Comparison of ENCODE assay signal across 18 cellular contexts in genomic region chr5:994821-995220, GRCh38. TPM values are rescaled to one million over a fixed set of nuclear protein-coding genes. Genes with fewer than 3 reads are reported as not detected.
DNase-seq lines count a peak whose midpoint lies in the region; ATAC-seq and TF ChIP-seq lines count a peak whose summit lies in the region.
"Had no signal": no experiment of that assay in that cellular context is flagged by ENCODE, and none has a peak within 500 bp of the region (broad histone marks: within the 10 kb centered on the region; RNA-seq: fewer than 3 reads in every experiment).

No MANE protein-coding gene starts in this region.

- no peaks in the 10 kb centered on the region for H3K23me2 ChIP-seq in H9 (ENCODE audit: insufficient read length, low read depth, low read length, poor library complexity, severe bottlenecking)

- H3T11ph ChIP-seq in H9 (ENCODE audit: low read length): no peak overlapping the region

- peaks cover 6 to 74% (median 34%) of the 10 kb centered on the region in 9 donors for H3K4me1 ChIP-seq in heart right ventricle
- no peaks in the 10 kb centered on the region for H3K4me1 ChIP-seq in H9 (ENCODE audit: insufficient read depth, low read length)
- H3K4me1 ChIP-seq in upper lobe of right lung: peaks cover 17% of the 10 kb centered on the region

- H3K23ac ChIP-seq in H9 (ENCODE audit: insufficient read length, low read depth, low read length): no peak overlapping the region

- H3K36me3 Mint-ChIP-seq in H9 (ENCODE audit: insufficient read depth in 1 of 3, low read depth in 3 of 3): no peaks in the 10 kb centered on the region
- H3K36me3 Mint-ChIP-seq: activated naive CD8-positive, alpha-beta T cell treated with anti-CD3 and anti-CD28 coated beads for 36 hours; CD4-positive, alpha-beta memory T cell; stimulated activated naive B cell treated with anti-CD40 and anti-IgM and Interleukin-4, amounts not matched to agents 10 μg/mL and 1 μg/mL and 100 μg/mL, for 72 hours had no signal

- no peak overlapping the region for H3K9ac ChIP-seq in H9 (ENCODE audit: extremely low read depth, insufficient read length, low read length)

- H3K4me3 ChIP-seq in heart right ventricle (no peak overlapping the region), upper lobe of right lung (no peak overlapping the region)
- H3K4me3 ChIP-seq: body of pancreas, ovary had no signal

- no peak overlapping the region for H2BK120ac ChIP-seq in H9 (ENCODE audit: low read depth, low read length, poor library complexity, severe bottlenecking)

- no peak overlapping the region for H2AK5ac ChIP-seq in H9 (ENCODE audit: insufficient read length, low read length)

- no peak overlapping the region for H4K5ac ChIP-seq in H9 (ENCODE audit: insufficient read length, low read depth, low read length)

- H3K4ac ChIP-seq in H9 (ENCODE audit: low read depth, low read length): no peak overlapping the region

- 84 to 91% methylated on average over 4 of the region's 4 CpGs for WGBS in heart right ventricle, 2 donors
- WGBS in H9 (ENCODE audit: extremely low coverage, insufficient read length, low lambda C conversion rate): no CpG with 5 or more reads among the region's 4 CpGs

- no peak overlapping the region for H3K56ac ChIP-seq in H9 (ENCODE audit: insufficient read length, low read depth, low read length)

- H3K9me3 ChIP-seq in heart right ventricle: no peaks in the 10 kb centered on the region
- H3K9me3 ChIP-seq in H9 (ENCODE audit: control insufficient read depth, low read depth, low read length): no peaks in the 10 kb centered on the region
- H3K9me3 ChIP-seq in upper lobe of right lung: no peaks in the 10 kb centered on the region
- H3K9me3 ChIP-seq: body of pancreas, ovary had no signal

- H3K4me2 ChIP-seq in H9 (ENCODE audit: insufficient read depth, insufficient read length, low read length): no peak overlapping the region

- H2BK20ac ChIP-seq in H9 (ENCODE audit: low read depth, low read length, poor library complexity, severe bottlenecking): no peak overlapping the region

- peaks cover 2% of the 10 kb centered on the region for H4K20me1 ChIP-seq in H9 (ENCODE audit: control insufficient read depth, insufficient read depth, insufficient read length)

- H3K36me3 ChIP-seq in heart right ventricle (no peaks in the 10 kb centered on the region), upper lobe of right lung (no peaks in the 10 kb centered on the region)
- H3K36me3 ChIP-seq: ovary had no signal

- no peak for ATAC-seq in heart right ventricle
- no peak for ATAC-seq in Right ventricle myocardium inferior
- no peak for ATAC-seq in upper lobe of right lung
- no peak for ATAC-seq in HG02840 (IDR thresholded peaks at IDR 0.05; ENCODE audit: low FRiP score, unreplicated experiment)
- ATAC-seq in GM18870 (IDR thresholded peaks at IDR 0.05; ENCODE audit: unreplicated experiment): no peak
- ATAC-seq: body of pancreas; HCT116; stimulated activated naive B cell treated with anti-CD40 and anti-IgM and Interleukin-4, amounts not matched to agents 10 μg/mL and 1 μg/mL and 100 μg/mL, for 72 hours had no signal

- H3K9me3 Mint-ChIP-seq in H9: no peaks in the 10 kb centered on the region
- H3K9me3 Mint-ChIP-seq: activated naive CD8-positive, alpha-beta T cell treated with anti-CD3 and anti-CD28 coated beads for 36 hours; CD4-positive, alpha-beta memory T cell; stimulated activated naive B cell treated with anti-CD40 and anti-IgM and Interleukin-4, amounts not matched to agents 10 μg/mL and 1 μg/mL and 100 μg/mL, for 72 hours had no signal

- no peak overlapping the region for H2BK5ac ChIP-seq in H9 (ENCODE audit: insufficient read length, low read length)

- intact Hi-C loops in heart right ventricle (cut with DNase I): loop anchor here in 4 of 10 donors (5.0 to 10.0 kb wide), 5 partner anchors 137 to 172 kb away; no protein-coding TSS in a partner anchor
- intact Hi-C loops in Right ventricle myocardium inferior (cut with DNase I): loop anchor here (5.0 to 10.0 kb wide), 2 partner anchors 172 to 350 kb away; partner anchors contain the start of gene CLPTM1L
- intact Hi-C loops in upper lobe of right lung (cut with DNase I): no loop called here

- peaks cover 0 to 5% (median 0%) of the 10 kb centered on the region in 7 donors for H3K27me3 ChIP-seq in heart right ventricle
- no peaks in the 10 kb centered on the region for H3K27me3 ChIP-seq in H9 (ENCODE audit: insufficient read depth, low read length)
- H3K27me3 ChIP-seq in upper lobe of right lung: no peaks in the 10 kb centered on the region
- H3K27me3 ChIP-seq: body of pancreas, ovary had no signal

- H4K91ac ChIP-seq in H9 (ENCODE audit: insufficient read length, low read depth, low read length): no peak overlapping the region

- no peaks in the 10 kb centered on the region for H3K79me2 ChIP-seq in H9 (ENCODE audit: insufficient read depth, low read length)

- TF ChIP-seq CTCF in heart right ventricle (IDR thresholded peaks at IDR 0.05) (no peak), H9 (conservative IDR thresholded peaks at IDR 0.05) (peak; percentile 41; the same call in 2 of the 3 replicates), upper lobe of right lung (IDR thresholded peaks at IDR 0.05) (no peak)

- H4K8ac ChIP-seq in H9 (replicated peaks; ENCODE audit: insufficient read length, low read depth, low read length): no peak overlapping the region

- no peak overlapping the region for H2BK15ac ChIP-seq in H9 (ENCODE audit: low read depth, low read length)

- no peak overlapping the region for H3K14ac ChIP-seq in H9 (ENCODE audit: insufficient read depth, low read length)

- H3K27ac Mint-ChIP-seq in H9: no peak overlapping the region
- H3K27ac Mint-ChIP-seq: activated naive CD8-positive, alpha-beta T cell treated with anti-CD3 and anti-CD28 coated beads for 36 hours; CD4-positive, alpha-beta memory T cell; stimulated activated naive B cell treated with anti-CD40 and anti-IgM and Interleukin-4, amounts not matched to agents 10 μg/mL and 1 μg/mL and 100 μg/mL, for 72 hours had no signal

- H3K27ac ChIP-seq in heart right ventricle (no peak overlapping the region), H9 (ENCODE audit: insufficient read length, low read depth, low read length) (no peak overlapping the region), upper lobe of right lung (peak overlapping the region; percentile 55)
- H3K27ac ChIP-seq: ovary had no signal

- DNase-seq in heart right ventricle (peak; percentile 2 to 5), Right ventricle myocardium inferior (ENCODE audit: missing footprints) (no peak), H9 (peak; percentile 26), iPS-NIHi11 (ENCODE audit: low spot score) (peak; percentile 10), upper lobe of right lung (peak; percentile 58), NCI-H524 (lab: John Stamatoyannopoulos, UW) (no peak)
- DNase-seq: activated naive CD8-positive, alpha-beta T cell treated with anti-CD3 and anti-CD28 coated beads for 36 hours; CD4-positive, alpha-beta memory T cell; DMS153; NCI-H1417; NCI-H510A treated with DMSO at 0.1 percent for 48 hours; stimulated activated CD4-positive, alpha-beta T cell treated with anti-CD3 and anti-CD28 coated beads, Interleukin-2, amount 100 ng/mL, for 24 hours; stimulated activated naive B cell treated with anti-CD40 and anti-IgM and Interleukin-4, amounts not matched to agents 10 μg/mL and 1 μg/mL and 100 μg/mL, for 72 hours had no signal

- H3K79me1 ChIP-seq in H9 (ENCODE audit: insufficient read depth, low read depth, low read length, poor library complexity, severe bottlenecking): no peaks in the 10 kb centered on the region

- no peak overlapping the region for H2BK12ac ChIP-seq in H9 (ENCODE audit: insufficient read length, low read depth, low read length)

- no peak overlapping the region for H2AFZ ChIP-seq in H9 (ENCODE audit: low read length)

- H3K18ac ChIP-seq in H9 (ENCODE audit: insufficient read length, low read depth, low read length): no peak overlapping the region

- no peak overlapping the region for H3K4me3 Mint-ChIP-seq in H9
- H3K4me3 Mint-ChIP-seq: activated naive CD8-positive, alpha-beta T cell treated with anti-CD3 and anti-CD28 coated beads for 36 hours; CD4-positive, alpha-beta memory T cell; stimulated activated naive B cell treated with anti-CD40 and anti-IgM and Interleukin-4, amounts not matched to agents 10 μg/mL and 1 μg/mL and 100 μg/mL, for 72 hours had no signal

- H3K27me3 Mint-ChIP-seq in H9 (ENCODE audit: low read depth): peaks cover 8% of the 10 kb centered on the region

- peaks cover 16 to 18% of the 10 kb centered on the region in 2 experiments for H3K4me1 Mint-ChIP-seq in H9

RNA-seq across cellular contexts. Expression of gene NKD2, which starts 13.8 kb away (rescaled TPM):
- total RNA-seq in heart right ventricle: 1 to 10 TPM in 7 of 10 donors, under 1 TPM in 3; 0.31 to 4.5 (median 1.5) TPM
- 10 to 100 TPM in 1 of 2 donors, 1 to 10 TPM in 1; 5.3 to 12.7 TPM for polyA plus RNA-seq in heart right ventricle
- 4.4 TPM for total RNA-seq in Right ventricle myocardium inferior
- 7.3 and 7.7 TPM in 2 replicates for total RNA-seq in H9 (2021)
- total RNA-seq in upper lobe of right lung: 64.4 TPM
- total RNA-seq: CD4-positive, alpha-beta memory T cell had no signal
- polyA plus RNA-seq: CD4-positive, alpha-beta memory T cell had no signal

Comparison
In these comparisons a context has a peak if more than half of its experiments do, and no peak if none do; other contexts are left out.
1. DNase-seq: peak in heart right ventricle (2 of 2), H9 (single experiment), iPS-NIHi11 (single experiment) and upper lobe of right lung (single experiment); none in Right ventricle myocardium inferior (single experiment) and NCI-H524 (0 of 2).